In the genomic region with DNA sequence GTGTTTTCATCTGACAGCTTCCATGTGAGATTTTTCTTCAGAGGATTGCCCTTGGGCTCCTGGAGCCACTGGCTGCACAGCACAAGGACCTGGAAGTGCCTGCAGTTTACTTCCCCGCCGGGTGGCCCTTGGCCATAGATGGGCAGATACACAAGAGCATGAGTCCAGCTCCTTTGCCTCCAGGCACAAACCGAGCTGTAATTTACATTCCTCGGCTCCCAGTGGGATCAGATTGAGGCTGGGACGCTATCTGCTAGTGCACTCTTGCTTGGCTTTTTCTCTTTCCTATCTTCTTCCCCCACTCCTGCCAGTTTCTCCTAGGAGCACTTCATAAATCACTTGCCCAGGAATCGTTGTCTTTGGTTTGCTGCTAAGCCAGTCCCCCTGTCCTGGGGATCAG, we compare ENCODE assay signal across 15 cellular contexts.
DNase-seq lines count a peak whose midpoint lies in the region; ATAC-seq and TF ChIP-seq lines count a peak whose summit lies in the region.
"Had no signal": no experiment of that assay in that cellular context is flagged by ENCODE, and none has a peak within 500 bp of the region (broad histone marks: within the 10 kb centered on the region; RNA-seq: fewer than 3 reads in every experiment).

No MANE protein-coding gene starts in this region.

- H3K9ac ChIP-seq in GM23248: no peak overlapping the region

- in situ Hi-C loops in GM23248 (cut with MboI): no loop called here

- no peak for ATAC-seq in GM18861 (IDR thresholded peaks at IDR 0.05; ENCODE audit: unreplicated experiment)
- ATAC-seq: activated T-cell treated with anti-CD3 and anti-CD28 coated beads, Interleukin-2, amount 50 U/mL, for 72 hours; sciatic nerve had no signal

- H3K9me3 Mint-ChIP-seq in activated CD4-positive, alpha-beta T cell treated with anti-CD3 and anti-CD28 coated beads, Interleukin-2, amount 10 ng/mL, durations not matched to agents 7 days and 5 days: no peaks in the 10 kb centered on the region
- H3K9me3 Mint-ChIP-seq: activated T-cell treated with anti-CD3 and anti-CD28 coated beads, Interleukin-2, amount 50 U/mL, for 72 hours; H9 had no signal

- H3K27me3 ChIP-seq in GM23248 (replicated peaks; ENCODE audit: insufficient read depth): no peaks in the 10 kb centered on the region

- H3K27me3 Mint-ChIP-seq in activated CD4-positive, alpha-beta T cell treated with anti-CD3 and anti-CD28 coated beads, Interleukin-2, amount 10 ng/mL, durations not matched to agents 7 days and 5 days: peaks cover 12% of the 10 kb centered on the region

- no peaks in the 10 kb centered on the region for H3K79me2 ChIP-seq in GM23248 (ENCODE audit: insufficient read depth)

- H2AFZ ChIP-seq in GM23248: peak overlapping the region; percentile 38; the same call in 1 of the 2 replicates

- peaks cover 15% of the 10 kb centered on the region for H3F3A ChIP-seq in GM23248 (ENCODE audit: insufficient read depth)

- 23 to 25% methylated on average over 6 of the region's 6 CpGs for WGBS in GM23248 (ENCODE audit: low coverage in 1 of 2, low lambda C conversion rate in 2 of 2, missing lambda C conversion rate in 2 of 2), 2 experiments

- no peaks in the 10 kb centered on the region for H3K4me1 Mint-ChIP-seq in activated CD4-positive, alpha-beta T cell treated with anti-CD3 and anti-CD28 coated beads, Interleukin-2, amount 10 ng/mL, durations not matched to agents 7 days and 5 days

- peaks cover 26% of the 10 kb centered on the region for H3K4me1 ChIP-seq in GM23248 (ENCODE audit: insufficient read depth)

- H3K4me3 Mint-ChIP-seq in activated CD4-positive, alpha-beta T cell treated with anti-CD3 and anti-CD28 coated beads, Interleukin-2, amount 10 ng/mL, durations not matched to agents 7 days and 5 days: no peak overlapping the region
- H3K4me3 Mint-ChIP-seq: activated T-cell treated with anti-CD3 and anti-CD28 coated beads, Interleukin-2, amount 50 U/mL, for 72 hours; H9 had no signal

- CTCF ChIA-PET in activated CD4-positive, alpha-beta T cell treated with anti-CD3 and anti-CD28 coated beads, Interleukin-2, amount 10 ng/mL, durations not matched to agents 7 days and 5 days (lab: Charles Lee): interaction anchor here (0.6 to 1.3 kb wide), 3 partner anchors 14 to 221 kb away, joined by 3 to 4 read pairs (median 3); no protein-coding TSS in a partner anchor

- peak overlapping the region; percentile 20 for H3K4me2 ChIP-seq in GM23248 (ENCODE audit: unreplicated experiment)

- POLR2A ChIA-PET in activated CD4-positive, alpha-beta T cell treated with anti-CD3 and anti-CD28 coated beads, Interleukin-2, amount 10 ng/mL, durations not matched to agents 7 days and 5 days (lab: Charles Lee): no interaction called here

- H3K9me2 ChIP-seq in GM23248 (ENCODE audit: insufficient read depth): no peaks in the 10 kb centered on the region

- no peak overlapping the region for H3K27ac Mint-ChIP-seq in activated CD4-positive, alpha-beta T cell treated with anti-CD3 and anti-CD28 coated beads, Interleukin-2, amount 10 ng/mL, durations not matched to agents 7 days and 5 days
- H3K27ac Mint-ChIP-seq: activated T-cell treated with anti-CD3 and anti-CD28 coated beads, Interleukin-2, amount 50 U/mL, for 72 hours; H9 had no signal

- DNase-seq in AG10803 (ENCODE audit: low read depth) (peak; percentile 50), GM23248 (peak; percentile 47), islet precursor cell (peak; percentile 98), SHP77 treated with DMSO at 0.1 percent for 48 hours (lab: John Stamatoyannopoulos, UW) (no peak)
- DNase-seq in activated CD4-positive, alpha-beta T cell treated with anti-CD3 and anti-CD28 coated beads, Interleukin-2, amount 10 ng/mL, durations not matched to agents 7 days and 5 days: no peak
- DNase-seq in stimulated activated CD4-positive, alpha-beta T cell treated with anti-CD3 and anti-CD28 coated beads, Interleukin-1b, Interleukin-23, amount 100 ng/mL, for 48 hours: no peak
- DNase-seq: activated T-cell treated with anti-CD3 and anti-CD28 coated beads, Interleukin-2, amount 50 U/mL, for 72 hours; H9; KG1; NCI-H1092; NCI-H2107; NCI-H526 treated with DMSO at 0.1 percent for 48 hours had no signal

- no peaks in the 10 kb centered on the region for H4K20me1 ChIP-seq in GM23248 (ENCODE audit: insufficient read depth)

- H3K9me3 ChIP-seq in GM23248 (ENCODE audit: low read depth): no peaks in the 10 kb centered on the region

- no peaks in the 10 kb centered on the region for H3K36me3 ChIP-seq in GM23248 (ENCODE audit: low read depth)

- H3K4me3 ChIP-seq in AG10803 (ENCODE audit: low read length): no peak overlapping the region
- H3K4me3 ChIP-seq in GM23248: no peak overlapping the region

- H3K36me3 Mint-ChIP-seq in activated CD4-positive, alpha-beta T cell treated with anti-CD3 and anti-CD28 coated beads, Interleukin-2, amount 10 ng/mL, durations not matched to agents 7 days and 5 days (ENCODE audit: low read depth): no peaks in the 10 kb centered on the region

- no peak for TF ChIP-seq CTCF in AG10803 (conservative IDR thresholded peaks at IDR 0.05; ENCODE audit: low read length)
- no peak for TF ChIP-seq CTCF in VCaP (conservative IDR thresholded peaks at IDR 0.05)

- no peak overlapping the region for H3K27ac ChIP-seq in GM23248
- H3K27ac ChIP-seq in VCaP: peak overlapping the region; percentile 74

Comparison
In these comparisons a context has a peak if more than half of its experiments do, and no peak if none do; other contexts are left out.
1. DNase-seq: peak in AG10803 (single experiment), GM23248 (single experiment) and islet precursor cell (single experiment); none in activated CD4-positive, alpha-beta T cell treated with anti-CD3 and anti-CD28 coated beads, Interleukin-2, amount 10 ng/mL, durations not matched to agents 7 days and 5 days (single experiment), SHP77 treated with DMSO at 0.1 percent for 48 hours (single experiment) and stimulated activated CD4-positive, alpha-beta T cell treated with anti-CD3 and anti-CD28 coated beads, Interleukin-1b, Interleukin-23, amount 100 ng/mL, for 48 hours (single experiment).